ENCODE assay signal across 17 cellular contexts in genomic region chr21:37230632-37231246, GRCh38. TPM values are rescaled to one million over a fixed set of nuclear protein-coding genes. Genes with fewer than 3 reads are reported as not detected.
DNase-seq lines count a peak whose midpoint lies in the region; ATAC-seq lines count a peak whose summit lies in the region.
"Had no signal": no experiment of that assay in that cellular context is flagged by ENCODE, and none has a peak within 500 bp of the region (broad histone marks: within the 10 kb centered on the region; RNA-seq: fewer than 3 reads in every experiment).

No MANE protein-coding gene starts in this region.

- H3K27me3 Mint-ChIP-seq in activated naive CD8-positive, alpha-beta T cell, result no peaks in the 10 kb centered on the region
- no peaks in the 10 kb centered on the region for H3K27me3 Mint-ChIP-seq in activated naive CD8-positive, alpha-beta T cell treated with anti-CD3 and anti-CD28 coated beads for 36 hours
- H3K27me3 Mint-ChIP-seq in activated T-helper 17 cell treated with anti-CD3 and anti-CD28 coated beads, Interleukin-2, amount 50 U/mL, for 72 hours, result no peaks in the 10 kb centered on the region
- H3K27me3 Mint-ChIP-seq: IgD-negative memory B cell had no signal

- H3K27ac Mint-ChIP-seq in activated naive CD8-positive, alpha-beta T cell, result peak overlapping the region; percentile 17
- no peak overlapping the region for H3K27ac Mint-ChIP-seq in activated naive CD8-positive, alpha-beta T cell treated with anti-CD3 and anti-CD28 coated beads for 36 hours
- H3K27ac Mint-ChIP-seq in activated T-helper 17 cell treated with anti-CD3 and anti-CD28 coated beads, Interleukin-2, amount 50 U/mL, for 72 hours, result peak overlapping the region; percentile 53
- H3K27ac Mint-ChIP-seq: endodermal cell had no signal

- no peaks in the 10 kb centered on the region for H3K9me3 Mint-ChIP-seq in activated naive CD8-positive, alpha-beta T cell (ENCODE audit: low read depth)
- no peaks in the 10 kb centered on the region for H3K9me3 Mint-ChIP-seq in activated naive CD8-positive, alpha-beta T cell treated with anti-CD3 and anti-CD28 coated beads for 36 hours
- no peaks in the 10 kb centered on the region for H3K9me3 Mint-ChIP-seq in activated T-helper 17 cell treated with anti-CD3 and anti-CD28 coated beads, Interleukin-2, amount 50 U/mL, for 72 hours
- H3K9me3 Mint-ChIP-seq: activated naive CD4-positive, alpha-beta T cell treated with anti-CD3 and anti-CD28 coated beads for 36 hours; endodermal cell; IgD-negative memory B cell had no signal

- H3K4me1 Mint-ChIP-seq in activated naive CD8-positive, alpha-beta T cell (ENCODE audit: low read depth), result peaks cover 10% of the 10 kb centered on the region
- peaks cover 9% of the 10 kb centered on the region for H3K4me1 Mint-ChIP-seq in activated naive CD8-positive, alpha-beta T cell treated with anti-CD3 and anti-CD28 coated beads for 36 hours
- H3K4me1 Mint-ChIP-seq in activated T-helper 17 cell treated with anti-CD3 and anti-CD28 coated beads, Interleukin-2, amount 50 U/mL, for 72 hours, result peaks cover 11% of the 10 kb centered on the region

- peaks cover 8% of the 10 kb centered on the region for H3K36me3 Mint-ChIP-seq in activated naive CD8-positive, alpha-beta T cell
- peaks cover 31% of the 10 kb centered on the region for H3K36me3 Mint-ChIP-seq in activated naive CD8-positive, alpha-beta T cell treated with anti-CD3 and anti-CD28 coated beads for 36 hours
- peaks cover 78% of the 10 kb centered on the region for H3K36me3 Mint-ChIP-seq in activated T-helper 17 cell treated with anti-CD3 and anti-CD28 coated beads, Interleukin-2, amount 50 U/mL, for 72 hours (ENCODE audit: low read depth)

- DNase-seq in activated naive CD8-positive, alpha-beta T cell treated with anti-CD3 and anti-CD28 coated beads for 36 hours, result no peak
- DNase-seq in mesenteric fat pad (ENCODE audit: low spot score) (peak; percentile 60), islet precursor cell (no peak), nucleus accumbens (lab: John Stamatoyannopoulos, UW) (no peak)
- no peak for DNase-seq in activated effector memory CD4-positive, alpha-beta T cell treated with Interleukin-2 at 50 U/mL for 16 hours
- DNase-seq: activated naive CD4-positive, alpha-beta T cell treated with anti-CD3 and anti-CD28 coated beads for 36 hours; Caco-2; endodermal cell; NCI-H2081; NCI-H526 treated with DMSO at 0.1 percent for 48 hours; PC-3; right lobe of liver; upper lobe of right lung had no signal

- ATAC-seq in activated T-helper 17 cell treated with anti-CD3 and anti-CD28 coated beads, Interleukin-2, amount 50 U/mL, for 72 hours (replicated peaks), result no peak
- ATAC-seq in GM18511 (IDR thresholded peaks at IDR 0.05; ENCODE audit: unreplicated experiment), result no peak
- ATAC-seq: PC-3, right lobe of liver, upper lobe of right lung had no signal

- H3K4me3 Mint-ChIP-seq in activated naive CD8-positive, alpha-beta T cell, result no peak overlapping the region
- H3K4me3 Mint-ChIP-seq in activated naive CD8-positive, alpha-beta T cell treated with anti-CD3 and anti-CD28 coated beads for 36 hours, result no peak overlapping the region
- no peak overlapping the region for H3K4me3 Mint-ChIP-seq in activated T-helper 17 cell treated with anti-CD3 and anti-CD28 coated beads, Interleukin-2, amount 50 U/mL, for 72 hours
- H3K4me3 Mint-ChIP-seq: activated naive CD4-positive, alpha-beta T cell treated with anti-CD3 and anti-CD28 coated beads for 36 hours; endodermal cell had no signal

RNA-seq across cellular contexts. Expression of gene VPS26C, which starts 36.4 kb away (rescaled TPM):
- 10 to 100 TPM; 60.7 to 62.6 TPM for total RNA-seq in activated naive CD8-positive, alpha-beta T cell treated with anti-CD3 and anti-CD28 coated beads for 36 hours
- total RNA-seq in activated T-helper 17 cell treated with anti-CD3 and anti-CD28 coated beads, Interleukin-2, amount 50 U/mL, for 72 hours, result 10 to 100 TPM; 72.1 to 78.5 TPM
- total RNA-seq in mesenteric fat pad, result 48.5 TPM
